Comparison of ENCODE assay signal across 9 cellular contexts in the genomic region with DNA sequence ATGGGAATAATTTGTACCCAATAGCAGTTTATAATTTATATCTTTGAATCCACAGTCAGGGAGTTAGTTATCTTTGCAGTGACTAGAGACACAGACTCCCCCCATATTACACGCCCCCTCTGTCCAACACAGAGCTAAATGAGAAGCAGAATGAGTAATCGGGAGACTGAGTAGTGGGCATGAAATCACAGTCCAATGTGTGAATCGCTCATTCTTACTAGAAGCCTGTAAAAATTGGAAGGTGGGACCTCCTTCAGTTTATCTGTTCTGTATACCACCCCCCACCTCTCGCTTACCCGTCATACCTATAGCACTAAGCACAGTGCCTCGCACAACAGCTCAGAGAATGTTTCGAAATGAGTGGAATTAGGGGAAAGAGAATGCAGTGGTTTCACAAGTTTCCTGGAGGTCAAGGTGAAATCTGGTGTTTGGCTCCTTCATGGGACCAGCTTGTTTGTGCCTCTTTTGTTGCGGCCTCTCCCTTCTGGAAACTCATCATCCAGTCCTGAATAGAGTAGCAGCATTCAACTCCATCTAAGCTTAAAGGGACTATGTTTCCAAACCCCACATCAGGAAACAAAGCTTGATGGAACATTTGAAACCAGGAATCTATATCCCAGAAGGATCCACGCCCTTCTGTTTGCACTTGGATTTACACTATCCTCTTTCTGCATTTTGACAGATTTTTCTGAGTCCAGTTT. TPM values are rescaled to one million over a fixed set of nuclear protein-coding genes. Genes with fewer than 3 reads are reported as not detected.
DNase-seq lines count a peak whose midpoint lies in the region; ATAC-seq and TF ChIP-seq lines count a peak whose summit lies in the region.
"Had no signal": no experiment of that assay in that cellular context is flagged by ENCODE, and none has a peak within 500 bp of the region (broad histone marks: within the 10 kb centered on the region; RNA-seq: fewer than 3 reads in every experiment).

No MANE protein-coding gene starts in this region.

- no peaks in the 10 kb centered on the region for H3K4me1 Mint-ChIP-seq in MCF 10A (ENCODE audit: insufficient read depth, unreplicated experiment)

- POLR2A ChIA-PET in MCF 10A (lab: Yijun Ruan, JAX), result interaction anchor here (0.6 to 1.6 kb wide), 6 partner anchors 9 to 50 kb away, joined by 3 read pairs; no protein-coding TSS in a partner anchor

- intact Hi-C loops in breast epithelium (cut with DNase I; ENCODE audit: low total_unique reads) (no loop called here), MCF 10A (cut with micrococcal nuclease) (no loop called here), testis (cut with DNase I; ENCODE audit: low total_unique reads) (no loop called here), lower leg skin (cut with DNase I; ENCODE audit: low total_unique reads) (no loop called here), aorta (cut with DNase I) (no loop called here)

- H3K36me3 ChIP-seq in breast epithelium (no peaks in the 10 kb centered on the region), HUES48 (ENCODE audit: control insufficient read depth, insufficient read depth, low read length) (peaks cover 44% of the 10 kb centered on the region), testis (ENCODE audit: low read depth, missing control alignments) (no peaks in the 10 kb centered on the region), aorta (ENCODE audit: control insufficient read depth in 1 of 2, insufficient read depth in 2 of 2, low read length in 1 of 2) (no peaks in the 10 kb centered on the region)

- WGBS in testis, 2 donors, result 63 to 64% methylated on average over 8 to 9 of the region's 9 CpGs
- WGBS in lower leg skin, 2 donors, result 84 to 85% methylated on average over 9 of the region's 9 CpGs
- WGBS in aorta, 2 donors, result 91% methylated on average over 9 of the region's 9 CpGs

- H3K4me3 ChIP-seq in breast epithelium, result no peak overlapping the region
- H3K4me3 ChIP-seq in HUES48 (ENCODE audit: low read depth, low read length), result no peak overlapping the region
- H3K4me3 ChIP-seq in testis, result no peak overlapping the region
- no peak overlapping the region for H3K4me3 ChIP-seq in lower leg skin (ENCODE audit: low read depth, poor library complexity, severe bottlenecking)
- no peak overlapping the region for H3K4me3 ChIP-seq in aorta (ENCODE audit: low read length in 2 of 2)

- TF ChIP-seq POLR2A in breast epithelium (IDR thresholded peaks at IDR 0.05) (no peak), testis (IDR thresholded peaks at IDR 0.05) (no peak), lower leg skin (IDR thresholded peaks at IDR 0.05) (no peak)

- H3K27ac Mint-ChIP-seq in MCF 10A (ENCODE audit: low read depth, unreplicated experiment), result no peak overlapping the region

- no peak for ATAC-seq in aorta (ENCODE audit: low FRiP score)

- BruUV-seq in MCF 10A (replicated peaks; lab: Mats Ljungman, UMichigan), result no TSS peak

- H3K4me1 ChIP-seq in breast epithelium (no peaks in the 10 kb centered on the region), HUES48 (ENCODE audit: control insufficient read depth, insufficient read depth, low read length) (peaks cover 4% of the 10 kb centered on the region), testis (peaks cover 18% of the 10 kb centered on the region), aorta (ENCODE audit: control insufficient read depth in 1 of 2, insufficient read depth in 2 of 2, low read length in 2 of 2) (no peaks in the 10 kb centered on the region)

- DNase-seq in breast epithelium (ENCODE audit: low spot score in 2 of 2) (no peak), MCF 10A (ENCODE audit: unreplicated experiment) (no peak), cerebellar cortex (ENCODE audit: low spot score) (peak; percentile 78), testis (no peak), SHP77 treated with DMSO at 0.1 percent for 48 hours (lab: John Stamatoyannopoulos, UW) (no peak), lower leg skin (ENCODE audit: low spot score in 2 of 2) (no peak), aorta (no peak)
- DNase-seq: SW 1271 had no signal

- no peaks in the 10 kb centered on the region for H3K36me3 Mint-ChIP-seq in MCF 10A (ENCODE audit: insufficient read depth, unreplicated experiment)

- CTCF ChIA-PET in MCF 10A (lab: Yijun Ruan, JAX), result interaction anchor here (0.7 to 1.4 kb wide), 9 partner anchors 9 to 100 kb away, joined by 3 to 4 read pairs (median 3); no protein-coding TSS in a partner anchor

- no peak overlapping the region for H3K4me3 Mint-ChIP-seq in MCF 10A (ENCODE audit: unreplicated experiment)

- no peaks in the 10 kb centered on the region for H3K9me3 Mint-ChIP-seq in MCF 10A (ENCODE audit: unreplicated experiment)

- H3K27me3 ChIP-seq in breast epithelium (no peaks in the 10 kb centered on the region), HUES48 (ENCODE audit: control insufficient read depth, insufficient read depth, low read length) (no peaks in the 10 kb centered on the region), testis (no peaks in the 10 kb centered on the region), aorta (ENCODE audit: control insufficient read depth in 1 of 2, insufficient read depth in 2 of 2, low read length in 1 of 2) (no peaks in the 10 kb centered on the region)

- H3K9ac ChIP-seq in HUES48 (ENCODE audit: low read depth, low read length), result no peak overlapping the region

- H3K9me3 ChIP-seq in breast epithelium (no peaks in the 10 kb centered on the region), HUES48 (ENCODE audit: control insufficient read depth, insufficient read depth, low read length) (no peaks in the 10 kb centered on the region), testis (no peaks in the 10 kb centered on the region), aorta (ENCODE audit: control insufficient read depth, low read length) (no peaks in the 10 kb centered on the region)

- peak overlapping the region; percentile 11 to 33 for H3K27ac ChIP-seq in breast epithelium
- peak overlapping the region; percentile 36 for H3K27ac ChIP-seq in HUES48 (ENCODE audit: low read depth, low read length)
- peak overlapping the region; percentile 8 to 21 for H3K27ac ChIP-seq in testis
- H3K27ac ChIP-seq in aorta (ENCODE audit: low read depth in 1 of 2, low read length in 2 of 2), result no peak overlapping the region

- no peaks in the 10 kb centered on the region for H3K27me3 Mint-ChIP-seq in MCF 10A (ENCODE audit: insufficient read depth, unreplicated experiment)

- no peak for TF ChIP-seq CTCF in breast epithelium (IDR thresholded peaks at IDR 0.05)
- no peak for TF ChIP-seq CTCF in MCF 10A (IDR thresholded peaks at IDR 0.05; ENCODE audit: unreplicated experiment)
- no peak for TF ChIP-seq CTCF in testis (IDR thresholded peaks at IDR 0.05)
- TF ChIP-seq CTCF in lower leg skin (IDR thresholded peaks at IDR 0.05), result peak in 1 of 3 donors; percentile 12

RNA-seq across cellular contexts. Expression of gene PIM1, which starts 59.3 kb away (rescaled TPM):
- total RNA-seq in breast epithelium (10 to 100 TPM; 17.4 to 56.0 (median 31.6) TPM), MCF 10A (2022) (6.0 and 6.2 TPM in 2 replicates), testis (10 to 100 TPM; 20.4 to 30.8 TPM), lower leg skin (100 to 1,000 TPM; 136 to 173 (median 150) TPM), aorta (10 to 100 TPM; 42.7 to 54.2 TPM)
- polyA plus RNA-seq in testis (ENCODE audit: insufficient read depth, low read depth, low replicate concordance) (28.0 TPM), aorta (10 to 100 TPM; 17.2 to 24.8 TPM)

Comparison
In these comparisons a context has a peak if more than half of its experiments do, and no peak if none do; other contexts are left out.
1. H3K27ac ChIP-seq: peak in breast epithelium (2 of 2), HUES48 (single experiment) and testis (2 of 2); none in aorta (0 of 2).